ENCODE assay signal across 7 cellular contexts in genomic region chr7:154753226-154753625, GRCh38.
"Had no signal": no experiment of that assay in that cellular context is flagged by ENCODE, and none has a peak within 500 bp of the region (broad histone marks: within the 10 kb centered on the region; RNA-seq: fewer than 3 reads in every experiment).

No MANE protein-coding gene starts in this region.

- DNase-seq: KBM-7, KG1 had no signal

- H3K27me3 Mint-ChIP-seq: IgD-negative memory B cell had no signal

- ATAC-seq: HepG2, K562 had no signal

- H3K4me3 ChIP-seq: K562 had no signal

- H3K4me2 ChIP-seq: KMS-11 had no signal

- H3K9ac ChIP-seq: KMS-11 had no signal

- H3K36me3 Mint-ChIP-seq: IgD-negative memory B cell had no signal

- H3K27ac ChIP-seq: HL-60, KMS-11 had no signal

- H3K27ac Mint-ChIP-seq: IgD-negative memory B cell had no signal
